ENCODE assay signal across 9 cellular contexts in the genomic region with DNA sequence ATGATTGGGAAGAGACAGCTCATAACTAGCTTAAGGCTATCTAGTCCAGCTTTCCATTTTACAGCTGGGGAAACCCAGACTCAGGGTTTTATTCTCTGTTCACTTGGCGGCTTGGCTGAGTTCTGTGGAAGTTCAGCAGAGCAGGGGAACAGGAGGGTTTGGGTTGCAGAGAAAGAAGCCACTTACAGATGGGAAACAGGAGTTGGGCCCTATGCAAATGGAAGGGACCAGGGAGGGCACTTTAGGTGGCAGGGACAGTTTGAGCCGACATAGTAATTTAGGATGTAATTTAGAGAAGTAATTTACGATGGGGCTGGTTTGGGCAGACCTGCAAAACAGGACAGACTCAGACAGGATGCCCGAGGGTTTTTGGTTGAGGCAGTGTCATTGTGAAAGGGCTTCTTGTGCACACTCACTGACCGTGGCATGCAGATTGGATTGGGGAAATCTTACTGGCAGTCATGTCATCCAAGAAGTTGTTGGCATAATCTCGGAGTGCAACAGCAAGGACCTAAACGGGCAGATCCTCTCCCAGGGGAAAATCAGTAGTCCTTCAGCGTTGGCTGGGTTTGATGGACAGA.
DNase-seq lines count a peak whose midpoint lies in the region; TF ChIP-seq lines count a peak whose summit lies in the region.
"Had no signal": no experiment of that assay in that cellular context is flagged by ENCODE, and none has a peak within 500 bp of the region (broad histone marks: within the 10 kb centered on the region; RNA-seq: fewer than 3 reads in every experiment).

No MANE protein-coding gene starts in this region.

- H3K4me3 ChIP-seq in OCI-LY1 (ENCODE audit: low read depth, low read length, poor library complexity, severe bottlenecking), result peak overlapping the region; percentile 31
- no peak overlapping the region for H3K4me3 ChIP-seq in epithelial cell of esophagus (ENCODE audit: low read length)

- H3K27me3 ChIP-seq in OCI-LY1 (ENCODE audit: insufficient read depth, low read length), result no peaks in the 10 kb centered on the region

- no peaks in the 10 kb centered on the region for H3K9me3 Mint-ChIP-seq in activated T-cell treated with anti-CD3 and anti-CD28 coated beads, Interleukin-2, amount 50 U/mL, for 24 hours
- H3K9me3 Mint-ChIP-seq in stimulated activated naive CD8-positive, alpha-beta T cell treated with anti-CD3 and anti-CD28 coated beads, Interleukin-15, Interleukin-2, amounts not matched to agents 100 ng/mL and 50 ng/mL, for 24 hours, result no peaks in the 10 kb centered on the region

- no peaks in the 10 kb centered on the region for H3K27me3 Mint-ChIP-seq in activated T-cell treated with anti-CD3 and anti-CD28 coated beads, Interleukin-2, amount 50 U/mL, for 24 hours
- H3K27me3 Mint-ChIP-seq in stimulated activated naive CD8-positive, alpha-beta T cell treated with anti-CD3 and anti-CD28 coated beads, Interleukin-15, Interleukin-2, amounts not matched to agents 100 ng/mL and 50 ng/mL, for 24 hours, result no peaks in the 10 kb centered on the region

- H3K79me2 ChIP-seq in OCI-LY1 (ENCODE audit: insufficient read depth, low read length), result peaks cover 90% of the 10 kb centered on the region

- peak overlapping the region; percentile 99 for H3K27ac Mint-ChIP-seq in activated T-cell treated with anti-CD3 and anti-CD28 coated beads, Interleukin-2, amount 50 U/mL, for 24 hours
- peak overlapping the region; percentile 99 for H3K27ac Mint-ChIP-seq in stimulated activated naive CD8-positive, alpha-beta T cell treated with anti-CD3 and anti-CD28 coated beads, Interleukin-15, Interleukin-2, amounts not matched to agents 100 ng/mL and 50 ng/mL, for 24 hours

- H2AFZ ChIP-seq in OCI-LY1 (ENCODE audit: low read length), result no peak overlapping the region

- peaks cover 87% of the 10 kb centered on the region for H3K36me3 Mint-ChIP-seq in activated T-cell treated with anti-CD3 and anti-CD28 coated beads, Interleukin-2, amount 50 U/mL, for 24 hours (ENCODE audit: low read depth)
- H3K36me3 Mint-ChIP-seq in stimulated activated naive CD8-positive, alpha-beta T cell treated with anti-CD3 and anti-CD28 coated beads, Interleukin-15, Interleukin-2, amounts not matched to agents 100 ng/mL and 50 ng/mL, for 24 hours (ENCODE audit: low read depth), result peaks cover 74% of the 10 kb centered on the region

- no peak for TF ChIP-seq CTCF in OCI-LY1 (IDR thresholded peaks at IDR 0.05; ENCODE audit: low read length)
- no peak for TF ChIP-seq CTCF in epithelial cell of esophagus (IDR thresholded peaks at IDR 0.05; ENCODE audit: insufficient read depth, low read depth, low read length, missing control alignments)

- no peaks in the 10 kb centered on the region for H3F3A ChIP-seq in OCI-LY1 (ENCODE audit: insufficient read depth, low read length)

- DNase-seq in activated T-cell treated with anti-CD3 and anti-CD28 coated beads, Interleukin-2, amount 50 U/mL, for 24 hours, result no peak
- DNase-seq in activated T-cell treated with anti-CD3 and anti-CD28 coated beads for 4 hours (no peak), epithelial cell of esophagus (ENCODE audit: low read depth) (peak; percentile 82), RKO (ENCODE audit: low spot score) (no peak), DMS114 treated with DMSO at 0.1 percent for 48 hours (lab: John Stamatoyannopoulos, UW; ENCODE audit: unreplicated experiment) (no peak)
- no peak for DNase-seq in central memory CD4-positive, alpha-beta T cell
- DNase-seq: NCI-H2081 had no signal

- H3K27ac ChIP-seq in OCI-LY1 (ENCODE audit: low read depth, low read length, poor library complexity, severe bottlenecking), result peak overlapping the region; percentile 88

- H3K9me3 ChIP-seq in OCI-LY1 (ENCODE audit: low read length), result no peaks in the 10 kb centered on the region

- peaks cover 98% of the 10 kb centered on the region for H3K4me1 Mint-ChIP-seq in activated T-cell treated with anti-CD3 and anti-CD28 coated beads, Interleukin-2, amount 50 U/mL, for 24 hours (ENCODE audit: low read depth)
- H3K4me1 Mint-ChIP-seq in stimulated activated naive CD8-positive, alpha-beta T cell treated with anti-CD3 and anti-CD28 coated beads, Interleukin-15, Interleukin-2, amounts not matched to agents 100 ng/mL and 50 ng/mL, for 24 hours (ENCODE audit: low read depth), result peaks cover 94% of the 10 kb centered on the region

- no peaks in the 10 kb centered on the region for H4K20me1 ChIP-seq in OCI-LY1 (ENCODE audit: insufficient read depth, low read length)

- no peaks in the 10 kb centered on the region for H3K9me2 ChIP-seq in OCI-LY1 (ENCODE audit: low read depth, low read length)

- H3K36me3 ChIP-seq in OCI-LY1 (ENCODE audit: insufficient read depth, low read length), result peaks cover 87% of the 10 kb centered on the region

- H3K4me1 ChIP-seq in OCI-LY1 (ENCODE audit: insufficient read depth, low read length, severe bottlenecking), result peaks cover 97% of the 10 kb centered on the region

- peak overlapping the region; percentile 50 for H3K4me2 ChIP-seq in OCI-LY1 (ENCODE audit: low read length)

- peak overlapping the region; percentile 53; the same call in 1 of the 2 replicates for H3K9ac ChIP-seq in OCI-LY1 (ENCODE audit: low read length)

- peak overlapping the region; percentile 66 for H3K4me3 Mint-ChIP-seq in activated T-cell treated with anti-CD3 and anti-CD28 coated beads, Interleukin-2, amount 50 U/mL, for 24 hours
- peak overlapping the region; percentile 70 for H3K4me3 Mint-ChIP-seq in stimulated activated naive CD8-positive, alpha-beta T cell treated with anti-CD3 and anti-CD28 coated beads, Interleukin-15, Interleukin-2, amounts not matched to agents 100 ng/mL and 50 ng/mL, for 24 hours
